ENCODE assay signal across 1 cellular context in the genomic region with DNA sequence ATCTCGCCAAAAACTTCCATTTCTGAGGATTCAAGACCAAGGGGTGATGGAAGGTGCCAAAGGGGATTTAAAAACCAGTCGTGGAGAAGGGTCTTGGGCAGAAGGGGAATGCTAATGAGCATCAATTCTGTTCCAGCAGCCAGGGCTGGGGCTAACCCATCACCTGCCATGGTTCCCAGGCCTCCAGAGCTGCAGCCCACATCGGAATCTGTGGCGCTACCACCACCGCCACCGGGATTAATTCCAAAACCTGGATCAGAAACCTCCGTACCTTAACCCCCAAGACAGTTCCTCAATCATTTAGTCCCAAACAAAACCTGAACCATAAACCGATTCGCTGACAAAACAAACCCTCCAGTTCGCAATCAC.
TF ChIP-seq lines count a peak whose summit lies in the region.

No MANE protein-coding gene starts in this region.

TF ChIP-seq in GM23338, 12 proteins besides CTCF, POLR2A, EP300 and RAD21:
- TF ChIP-seq NANOG (IDR thresholded peaks at IDR 0.05; ENCODE audit: borderline replicate concordance) (no peak), REST (IDR thresholded peaks at IDR 0.05; ENCODE audit: unreplicated experiment) (no peak), EZH2 (IDR thresholded peaks at IDR 0.05; ENCODE audit: low read depth, unreplicated experiment) (no peak), STAT1 (IDR thresholded peaks at IDR 0.05; ENCODE audit: unreplicated experiment) (no peak), ZNF462 (CRISPR knock-in tag; IDR thresholded peaks at IDR 0.05) (no peak), ZNF114 (CRISPR knock-in tag; IDR thresholded peaks at IDR 0.05) (no peak), JUNB (IDR thresholded peaks at IDR 0.05; ENCODE audit: unreplicated experiment) (no peak), ZNF331 (CRISPR knock-in tag; IDR thresholded peaks at IDR 0.05; ENCODE audit: low read depth) (no peak), EZH2phosphoT487 (IDR thresholded peaks at IDR 0.05; ENCODE audit: unreplicated experiment) (no peak), POLR2AphosphoS5 (IDR thresholded peaks at IDR 0.05; ENCODE audit: low read depth) (no peak), CREB1 (CRISPR knock-in tag; IDR thresholded peaks at IDR 0.05; ENCODE audit: low read depth) (no peak)
- TF ChIP-seq, protein P1, sequence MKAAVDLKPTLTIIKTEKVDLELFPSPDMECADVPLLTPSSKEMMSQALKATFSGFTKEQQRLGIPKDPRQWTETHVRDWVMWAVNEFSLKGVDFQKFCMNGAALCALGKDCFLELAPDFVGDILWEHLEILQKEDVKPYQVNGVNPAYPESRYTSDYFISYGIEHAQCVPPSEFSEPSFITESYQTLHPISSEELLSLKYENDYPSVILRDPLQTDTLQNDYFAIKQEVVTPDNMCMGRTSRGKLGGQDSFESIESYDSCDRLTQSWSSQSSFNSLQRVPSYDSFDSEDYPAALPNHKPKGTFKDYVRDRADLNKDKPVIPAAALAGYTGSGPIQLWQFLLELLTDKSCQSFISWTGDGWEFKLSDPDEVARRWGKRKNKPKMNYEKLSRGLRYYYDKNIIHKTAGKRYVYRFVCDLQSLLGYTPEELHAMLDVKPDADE (IDR thresholded peaks at IDR 0.05), result no peak
